ENCODE assay signal across 8 cellular contexts in the genomic region with DNA sequence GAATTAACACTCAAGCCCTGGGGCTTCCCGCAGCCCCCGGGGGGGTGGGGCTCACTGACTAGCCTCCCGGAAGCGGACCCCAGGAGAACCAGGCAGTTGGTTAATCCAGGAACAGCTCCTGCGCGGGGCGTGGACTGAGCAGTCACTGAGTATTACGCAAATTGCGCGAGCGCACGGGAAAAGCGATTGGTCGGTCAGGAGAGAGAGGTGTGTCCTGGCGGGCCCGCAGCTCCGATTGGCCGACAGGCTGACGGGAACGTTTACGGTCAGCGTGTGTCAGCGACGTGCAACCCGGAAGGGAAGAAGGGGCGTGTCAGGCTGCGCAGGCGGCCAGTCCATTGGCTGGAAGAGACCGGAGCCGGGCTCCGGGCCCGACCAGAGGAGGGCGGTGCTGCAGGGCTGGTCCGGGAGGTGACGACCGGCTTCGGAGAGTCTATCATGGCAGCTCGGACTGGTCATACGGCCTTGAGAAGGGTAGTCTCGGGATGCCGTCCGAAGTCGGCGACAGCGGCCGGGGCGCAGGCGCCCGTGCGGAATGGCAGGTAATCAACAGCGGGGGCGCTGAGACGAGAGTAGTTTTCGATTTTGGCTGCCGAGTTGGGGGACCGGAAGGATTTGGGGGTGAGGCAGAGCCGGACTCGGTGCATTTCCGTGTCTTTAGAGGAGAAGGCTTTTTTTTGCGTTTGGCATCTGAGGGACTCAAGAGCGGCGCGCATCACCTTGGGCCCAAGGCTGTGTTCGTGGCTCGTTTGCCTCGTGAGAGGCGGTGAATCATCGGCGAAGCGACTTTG. TPM values are rescaled to one million over a fixed set of nuclear protein-coding genes. Genes with fewer than 3 reads are reported as not detected.
A peak's percentile ranks its signal among the peaks of the same experiment; 100 is the strongest.
DNase-seq lines count a peak whose midpoint lies in the region; ATAC-seq and TF ChIP-seq lines count a peak whose summit lies in the region.

A gene (plus strand): TSS at position 430 of the 791 bp plus-strand sequence. CDS start 9 bp downstream, at position 439.

- POLR2A ChIA-PET in AG04449 (lab: Yijun Ruan, JAX) = interaction anchor here (0.6 to 2.5 kb wide), 7 partner anchors 11 to 96 kb away, joined by 3 to 25 read pairs (median 6); a partner anchor contains a TSS

- H3K27ac ChIP-seq in VCaP (peak within 1 kb of the TSS; percentile 88), breast epithelium (peak within 1 kb of the TSS; percentile 99 to 100), skeletal muscle tissue (ENCODE audit: low read depth, low read length) (peak within 1 kb of the TSS; percentile 100)

- ATAC-seq in GM18870 (IDR thresholded peaks at IDR 0.05; ENCODE audit: unreplicated experiment) (peak; percentile 97), HG03135 (IDR thresholded peaks at IDR 0.05; ENCODE audit: unreplicated experiment) (peak; percentile 93)

- peak within 1 kb of the TSS; percentile 100 for H3K9ac ChIP-seq in skeletal muscle tissue (ENCODE audit: low read depth in 1 of 3, low read length in 3 of 3)

- CTCF ChIA-PET in AG04449 (lab: Yijun Ruan, JAX) = interaction anchor here (0.6 to 1.2 kb wide), 5 partner anchors 10 to 18 kb away, joined by 3 to 4 read pairs (median 3); no protein-coding TSS in a partner anchor

- intact Hi-C loops in breast epithelium (cut with DNase I; ENCODE audit: low total_unique reads) = no loop called here

- peak; percentile 78 for TF ChIP-seq POLR2A in breast epithelium (IDR thresholded peaks at IDR 0.05)

- H3K4me3 ChIP-seq in AG04449 (ENCODE audit: low read depth, low read length) (peak within 1 kb of the TSS; percentile 99), breast epithelium (peak within 1 kb of the TSS; percentile 74 to 93 (median 90)), iPS-18c (ENCODE audit: insufficient read depth, low read depth, low read length) (peak within 1 kb of the TSS; percentile 100), skeletal muscle tissue (ENCODE audit: low read length in 3 of 3) (peak within 1 kb of the TSS; percentile 98 to 99 (median 99))

- DNase-seq in AG04449 (ENCODE audit: low read depth, low spot score) (peak; percentile 99), NCI-H2196 treated with DMSO at 0.1 percent for 48 hours (lab: John Stamatoyannopoulos, UW; ENCODE audit: unreplicated experiment) (peak; percentile 99), breast epithelium (ENCODE audit: low spot score in 2 of 2) (peak; percentile 99)

- H3K9me3 ChIP-seq in breast epithelium (no peaks in the 10 kb centered on the region), iPS-18c (ENCODE audit: control insufficient read depth, insufficient read depth, low read length) (no peaks in the 10 kb centered on the region), skeletal muscle tissue (ENCODE audit: control insufficient read depth in 3 of 3, low read length in 3 of 3) (no peaks in the 10 kb centered on the region)

- peaks cover 0 to 7% of the 10 kb centered on the region in 2 donors for H3K4me1 ChIP-seq in breast epithelium
- H3K4me1 ChIP-seq in skeletal muscle tissue (ENCODE audit: control insufficient read depth in 3 of 3, insufficient read depth in 3 of 3, low read length in 3 of 3) = peaks cover 12 to 18% (median 16%) of the 10 kb centered on the region in 3 donors

- no peaks in the 10 kb centered on the region for H3K36me3 ChIP-seq in breast epithelium
- H3K36me3 ChIP-seq in skeletal muscle tissue (ENCODE audit: control insufficient read depth in 3 of 3, insufficient read depth in 3 of 3, low read length in 3 of 3) = peaks cover 0 to 2% (median 0%) of the 10 kb centered on the region in 3 donors

- H3K27me3 ChIP-seq in breast epithelium = no peaks in the 10 kb centered on the region
- H3K27me3 ChIP-seq in skeletal muscle tissue (ENCODE audit: control insufficient read depth in 3 of 3, insufficient read depth in 3 of 3, low read length in 3 of 3) = no peaks in the 10 kb centered on the region

- TF ChIP-seq CTCF in AG04449 (IDR thresholded peaks at IDR 0.05; ENCODE audit: insufficient read depth, low read length, missing control alignments) (peak; percentile 37), VCaP (conservative IDR thresholded peaks at IDR 0.05) (peak; percentile 25), breast epithelium (IDR thresholded peaks at IDR 0.05) (peak in 1 of 3 donors; percentile 7)

RNA-seq across cellular contexts. Expression of the gene that starts here (rescaled TPM):
- total RNA-seq in breast epithelium = 10 to 100 TPM; 30.7 to 34.4 (median 32.8) TPM
- total RNA-seq in skeletal muscle tissue = 10.4 TPM

Comparison
In these comparisons a context has a peak if more than half of its experiments do, and no peak if none do; other contexts are left out.
1. Peak in every context shown above with its lines: DNase-seq, ATAC-seq, H3K4me3 ChIP-seq and H3K27ac ChIP-seq.